Comparison of ENCODE assay signal across 17 cellular contexts in the genomic region with DNA sequence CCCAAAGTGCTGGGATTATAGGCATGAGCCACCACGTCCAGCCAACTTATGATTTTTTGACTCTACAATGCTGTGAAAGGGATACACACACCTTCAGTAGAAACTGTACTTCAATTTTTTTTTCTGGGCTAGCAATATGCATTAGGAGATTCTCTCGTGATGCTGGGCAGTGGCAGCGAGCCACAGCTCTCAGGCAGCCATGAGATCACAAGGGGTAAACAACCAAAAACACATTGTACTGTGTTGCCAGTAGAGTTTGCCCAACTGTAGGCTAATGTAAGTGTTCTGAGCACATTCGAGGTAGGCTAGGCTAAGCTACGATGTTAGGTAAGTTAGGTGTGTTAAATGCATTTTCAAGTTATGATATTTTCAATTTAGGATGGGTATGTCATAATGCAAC. TPM values are rescaled to one million over a fixed set of nuclear protein-coding genes. Genes with fewer than 3 reads are reported as not detected.
DNase-seq lines count a peak whose midpoint lies in the region; ATAC-seq and TF ChIP-seq lines count a peak whose summit lies in the region.
"Had no signal": no experiment of that assay in that cellular context is flagged by ENCODE, and none has a peak within 500 bp of the region (broad histone marks: within the 10 kb centered on the region; RNA-seq: fewer than 3 reads in every experiment).

No MANE protein-coding gene starts in this region.

- DNase-seq in LNCaP clone FGC (ENCODE audit: low read depth) (peak; percentile 87), WTC11 (ENCODE audit: low spot score) (no peak), neural progenitor cell (ENCODE audit: low spot score) (no peak), lower leg skin (ENCODE audit: low spot score in 2 of 2) (no peak)
- DNase-seq: AML-193; Calu3; CD4-positive, alpha-beta T cell; DMS 273 treated with DMSO at 0.1 percent for 48 hours; GOT3 had no signal

- H3K4me2 ChIP-seq in neural progenitor cell: no peak overlapping the region
- H3K4me2 ChIP-seq: A549; BLaER1 treated with 17β-estradiol and CSF1 and Interleukin-3, amounts not matched to agents 10 nM and 100 nM had no signal

- TF ChIP-seq POLR2A in lower leg skin (IDR thresholded peaks at IDR 0.05): no peak

- H3K27me3 Mint-ChIP-seq in WTC11 (ENCODE audit: low read depth) (no peaks in the 10 kb centered on the region), neural progenitor cell (ENCODE audit: insufficient read depth, low read depth) (peaks cover 2% of the 10 kb centered on the region)
- H3K27me3 Mint-ChIP-seq: CD4-positive, alpha-beta T cell had no signal

- no peaks in the 10 kb centered on the region for H3F3A ChIP-seq in neural progenitor cell (ENCODE audit: low read depth)

- no peaks in the 10 kb centered on the region for H3K4me1 ChIP-seq in neural progenitor cell
- H3K4me1 ChIP-seq: A549, HAP-1 had no signal

- CTCF ChIA-PET in WTC11 (lab: Charles Lee): no interaction called here

- H3K36me3 ChIP-seq in neural progenitor cell: no peaks in the 10 kb centered on the region
- H3K36me3 ChIP-seq: HAP-1 had no signal

- H3K4me3 Mint-ChIP-seq in WTC11: no peak overlapping the region
- H3K4me3 Mint-ChIP-seq in neural progenitor cell: no peak overlapping the region
- H3K4me3 Mint-ChIP-seq: CD4-positive, alpha-beta T cell had no signal

- peaks cover 5% of the 10 kb centered on the region for H3K9me3 ChIP-seq in neural progenitor cell (ENCODE audit: low read depth)
- H3K9me3 ChIP-seq: A549; BLaER1 treated with 17β-estradiol and CSF1 and Interleukin-3, amounts not matched to agents 10 nM and 100 nM; HAP-1 had no signal

- H4K20me1 ChIP-seq in neural progenitor cell (ENCODE audit: low read depth): no peaks in the 10 kb centered on the region

- intact Hi-C loops in lower leg skin (cut with DNase I; ENCODE audit: low total_unique reads): no loop called here

- H3K27ac Mint-ChIP-seq in WTC11 (peak overlapping the region; percentile 2; the same call in 1 of the 2 replicates), neural progenitor cell (peak overlapping the region; percentile 27)
- H3K27ac Mint-ChIP-seq: CD4-positive, alpha-beta T cell had no signal

- H3K27me3 ChIP-seq in neural progenitor cell: no peaks in the 10 kb centered on the region

- ATAC-seq in WTC11 (no peak), GM21447 (IDR thresholded peaks at IDR 0.05; ENCODE audit: unreplicated experiment) (no peak), HG02885 (IDR thresholded peaks at IDR 0.05; ENCODE audit: poor library complexity, unreplicated experiment) (no peak), HG02588 (IDR thresholded peaks at IDR 0.05; ENCODE audit: unreplicated experiment) (no peak)
- ATAC-seq: HepG2 had no signal

- H3K79me2 ChIP-seq in neural progenitor cell (ENCODE audit: low read depth): no peaks in the 10 kb centered on the region

- H3K9ac ChIP-seq in neural progenitor cell: no peak overlapping the region
- H3K9ac ChIP-seq: BLaER1 treated with 17β-estradiol and CSF1 and Interleukin-3, amounts not matched to agents 10 nM and 100 nM had no signal

- H3K4me3 ChIP-seq in LNCaP clone FGC (ENCODE audit: low read depth, low read length) (no peak overlapping the region), neural progenitor cell (no peak overlapping the region), lower leg skin (ENCODE audit: low read depth, poor library complexity, severe bottlenecking) (no peak overlapping the region)
- H3K4me3 ChIP-seq: A549; BLaER1 treated with 17β-estradiol and CSF1 and Interleukin-3, amounts not matched to agents 10 nM and 100 nM; HAP-1 had no signal

- WGBS in lower leg skin, 2 donors: 52 to 61% methylated on average over 5 of the region's 5 CpGs

- no peaks in the 10 kb centered on the region for H3K9me3 Mint-ChIP-seq in WTC11
- no peaks in the 10 kb centered on the region for H3K9me3 Mint-ChIP-seq in neural progenitor cell
- H3K9me3 Mint-ChIP-seq: CD4-positive, alpha-beta T cell had no signal

- peak overlapping the region; percentile 74 for H3K27ac ChIP-seq in C4-2B
- no peak overlapping the region for H3K27ac ChIP-seq in neural progenitor cell
- H3K27ac ChIP-seq: A549; BLaER1 treated with 17β-estradiol and CSF1 and Interleukin-3, amounts not matched to agents 10 nM and 100 nM had no signal

- H3K4me1 Mint-ChIP-seq in WTC11 (no peaks in the 10 kb centered on the region), neural progenitor cell (peaks cover under 1% of the 10 kb centered on the region)

- H2AFZ ChIP-seq in neural progenitor cell (replicated peaks): no peak overlapping the region

- H3K36me3 Mint-ChIP-seq in WTC11: no peaks in the 10 kb centered on the region
- peaks cover 5% of the 10 kb centered on the region for H3K36me3 Mint-ChIP-seq in neural progenitor cell

- no peak for TF ChIP-seq CTCF in C4-2B (conservative IDR thresholded peaks at IDR 0.05)
- TF ChIP-seq CTCF in LNCaP clone FGC (IDR thresholded peaks at IDR 0.05; ENCODE audit: control insufficient read depth, extremely low read depth, insufficient read depth): no peak
- no peak for TF ChIP-seq CTCF in WTC11 (IDR thresholded peaks at IDR 0.05)
- TF ChIP-seq CTCF in neural progenitor cell (IDR thresholded peaks at IDR 0.05): no peak
- TF ChIP-seq CTCF in lower leg skin (IDR thresholded peaks at IDR 0.05): no peak

- POLR2A ChIA-PET in WTC11 (lab: Charles Lee): no interaction called here

TF ChIP-seq in WTC11, 78 proteins besides CTCF, POLR2A, EP300 and RAD21:
- TF ChIP-seq TCF7 (CRISPR knock-in tag; IDR thresholded peaks at IDR 0.05; ENCODE audit: low read depth): no peak
- TF ChIP-seq, protein P1, sequence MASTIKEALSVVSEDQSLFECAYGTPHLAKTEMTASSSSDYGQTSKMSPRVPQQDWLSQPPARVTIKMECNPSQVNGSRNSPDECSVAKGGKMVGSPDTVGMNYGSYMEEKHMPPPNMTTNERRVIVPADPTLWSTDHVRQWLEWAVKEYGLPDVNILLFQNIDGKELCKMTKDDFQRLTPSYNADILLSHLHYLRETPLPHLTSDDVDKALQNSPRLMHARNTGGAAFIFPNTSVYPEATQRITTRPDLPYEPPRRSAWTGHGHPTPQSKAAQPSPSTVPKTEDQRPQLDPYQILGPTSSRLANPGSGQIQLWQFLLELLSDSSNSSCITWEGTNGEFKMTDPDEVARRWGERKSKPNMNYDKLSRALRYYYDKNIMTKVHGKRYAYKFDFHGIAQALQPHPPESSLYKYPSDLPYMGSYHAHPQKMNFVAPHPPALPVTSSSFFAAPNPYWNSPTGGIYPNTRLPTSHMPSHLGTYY (CRISPR knock-in tag; IDR thresholded peaks at IDR 0.05): no peak
- TF ChIP-seq, protein P2, sequence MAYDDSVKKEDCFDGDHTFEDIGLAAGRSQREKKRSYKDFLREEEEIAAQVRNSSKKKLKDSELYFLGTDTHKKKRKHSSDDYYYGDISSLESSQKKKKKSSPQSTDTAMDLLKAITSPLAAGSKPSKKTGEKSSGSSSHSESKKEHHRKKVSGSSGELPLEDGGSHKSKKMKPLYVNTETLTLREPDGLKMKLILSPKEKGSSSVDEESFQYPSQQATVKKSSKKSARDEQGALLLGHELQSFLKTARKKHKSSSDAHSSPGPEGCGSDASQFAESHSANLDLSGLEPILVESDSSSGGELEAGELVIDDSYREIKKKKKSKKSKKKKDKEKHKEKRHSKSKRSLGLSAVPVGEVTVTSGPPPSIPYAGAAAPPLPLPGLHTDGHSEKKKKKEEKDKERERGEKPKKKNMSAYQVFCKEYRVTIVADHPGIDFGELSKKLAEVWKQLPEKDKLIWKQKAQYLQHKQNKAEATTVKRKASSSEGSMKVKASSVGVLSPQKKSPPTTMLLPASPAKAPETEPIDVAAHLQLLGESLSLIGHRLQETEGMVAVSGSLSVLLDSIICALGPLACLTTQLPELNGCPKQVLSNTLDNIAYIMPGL (CRISPR knock-in tag; IDR thresholded peaks at IDR 0.05): no peak
- TF ChIP-seq, protein P3, sequence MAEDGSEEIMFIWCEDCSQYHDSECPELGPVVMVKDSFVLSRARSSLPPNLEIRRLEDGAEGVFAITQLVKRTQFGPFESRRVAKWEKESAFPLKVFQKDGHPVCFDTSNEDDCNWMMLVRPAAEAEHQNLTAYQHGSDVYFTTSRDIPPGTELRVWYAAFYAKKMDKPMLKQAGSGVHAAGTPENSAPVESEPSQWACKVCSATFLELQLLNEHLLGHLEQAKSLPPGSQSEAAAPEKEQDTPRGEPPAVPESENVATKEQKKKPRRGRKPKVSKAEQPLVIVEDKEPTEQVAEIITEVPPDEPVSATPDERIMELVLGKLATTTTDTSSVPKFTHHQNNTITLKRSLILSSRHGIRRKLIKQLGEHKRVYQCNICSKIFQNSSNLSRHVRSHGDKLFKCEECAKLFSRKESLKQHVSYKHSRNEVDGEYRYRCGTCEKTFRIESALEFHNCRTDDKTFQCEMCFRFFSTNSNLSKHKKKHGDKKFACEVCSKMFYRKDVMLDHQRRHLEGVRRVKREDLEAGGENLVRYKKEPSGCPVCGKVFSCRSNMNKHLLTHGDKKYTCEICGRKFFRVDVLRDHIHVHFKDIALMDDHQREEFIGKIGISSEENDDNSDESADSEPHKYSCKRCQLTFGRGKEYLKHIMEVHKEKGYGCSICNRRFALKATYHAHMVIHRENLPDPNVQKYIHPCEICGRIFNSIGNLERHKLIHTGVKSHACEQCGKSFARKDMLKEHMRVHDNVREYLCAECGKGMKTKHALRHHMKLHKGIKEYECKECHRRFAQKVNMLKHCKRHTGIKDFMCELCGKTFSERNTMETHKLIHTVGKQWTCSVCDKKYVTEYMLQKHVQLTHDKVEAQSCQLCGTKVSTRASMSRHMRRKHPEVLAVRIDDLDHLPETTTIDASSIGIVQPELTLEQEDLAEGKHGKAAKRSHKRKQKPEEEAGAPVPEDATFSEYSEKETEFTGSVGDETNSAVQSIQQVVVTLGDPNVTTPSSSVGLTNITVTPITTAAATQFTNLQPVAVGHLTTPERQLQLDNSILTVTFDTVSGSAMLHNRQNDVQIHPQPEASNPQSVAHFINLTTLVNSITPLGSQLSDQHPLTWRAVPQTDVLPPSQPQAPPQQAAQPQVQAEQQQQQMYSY (CRISPR knock-in tag; IDR thresholded peaks at IDR 0.05): no peak

RNA-seq across cellular contexts. Expression of a gene that starts 25.7 kb away (rescaled TPM):
- total RNA-seq in WTC11 (2021) (2.1 to 3.1 TPM (median 3.0 TPM) in 3 replicates), neural progenitor cell (ENCODE audit: low replicate concordance) (4.4 and 5.1 TPM in 2 replicates), lower leg skin (under 1 TPM in 1 of 4 donors, not detected in 3; 0.65 TPM)
- total RNA-seq: Calu3, HepG2 had no signal

RNA-seq across cellular contexts. Expression of a gene that starts 31.8 kb away (rescaled TPM):
- total RNA-seq in WTC11 (2021) (53.5 to 55.9 TPM (median 55.0 TPM) in 3 replicates), neural progenitor cell (ENCODE audit: low replicate concordance) (26.2 and 47.7 TPM in 2 replicates), lower leg skin (10 to 100 TPM in 2 of 4 donors, 1 to 10 TPM in 2; 7.6 to 15.0 (median 10.4) TPM)
